ENCODE assay signal across 26 cellular contexts in genomic region chr19:33339750-33340029, GRCh38. TPM values are rescaled to one million over a fixed set of nuclear protein-coding genes. Genes with fewer than 3 reads are reported as not detected.
"Had no signal": no experiment of that assay in that cellular context is flagged by ENCODE, and none has a peak within 500 bp of the region (broad histone marks: within the 10 kb centered on the region; RNA-seq: fewer than 3 reads in every experiment).

No MANE protein-coding gene starts in this region.

- H3K9me3 ChIP-seq: esophagus muscularis mucosa, gastroesophageal sphincter, neutrophil, spleen, testis, tibial nerve, upper lobe of right lung, vagina had no signal

- H3K27me3 ChIP-seq: gastroesophageal sphincter, testis, tibial nerve, upper lobe of right lung, vagina had no signal

- H3K27ac Mint-ChIP-seq: endodermal cell; immature natural killer cell; stimulated activated naive B cell treated with anti-CD40 and anti-IgM and Interleukin-4, amounts not matched to agents 10 μg/mL and 1 μg/mL and 100 μg/mL, for 72 hours; stimulated activated naive CD8-positive, alpha-beta T cell treated with anti-CD3 and anti-CD28 coated beads, Interleukin-15, amount 100 ng/mL, for 72 hours had no signal

- H3K4me1 ChIP-seq: spleen, testis, upper lobe of right lung, vagina had no signal

- H3K4me3 Mint-ChIP-seq: endodermal cell; immature natural killer cell; naive thymus-derived CD8-positive, alpha-beta T cell; stimulated activated naive B cell treated with anti-CD40 and anti-IgM and Interleukin-4, amounts not matched to agents 10 μg/mL and 1 μg/mL and 100 μg/mL, for 72 hours; stimulated activated naive CD8-positive, alpha-beta T cell treated with anti-CD3 and anti-CD28 coated beads, Interleukin-15, amount 100 ng/mL, for 72 hours had no signal

- H3K9me3 Mint-ChIP-seq: endodermal cell; immature natural killer cell; stimulated activated naive B cell treated with anti-CD40 and anti-IgM and Interleukin-4, amounts not matched to agents 10 μg/mL and 1 μg/mL and 100 μg/mL, for 72 hours; stimulated activated naive CD8-positive, alpha-beta T cell treated with anti-CD3 and anti-CD28 coated beads, Interleukin-15, amount 100 ng/mL, for 72 hours had no signal

- DNase-seq: effector CD4-positive, alpha-beta T cell; endodermal cell; glutamatergic neuron; immature natural killer cell; kidney; left cardiac atrium; left ventricle myocardium superior; mesendoderm; naive thymus-derived CD8-positive, alpha-beta T cell; posterior cingulate gyrus; spleen; stimulated activated CD4-positive, alpha-beta T cell treated with anti-CD3 and anti-CD28 coated beads, Interleukin-2, amount 100 ng/mL, for 24 hours; stimulated activated CD4-positive, alpha-beta T cell treated with anti-CD3 and anti-CD28 coated beads, Interleukin-4, amount 100 ng/mL, for 4 hours; stimulated activated naive B cell treated with anti-CD40 and anti-IgM and Interleukin-4, amounts not matched to agents 10 μg/mL and 1 μg/mL and 100 μg/mL, for 72 hours; stimulated activated naive CD8-positive, alpha-beta T cell treated with anti-CD3 and anti-CD28 coated beads, Interleukin-15, amount 100 ng/mL, for 72 hours; testis; upper lobe of right lung had no signal

- H3K27ac ChIP-seq: coronary artery, esophagus muscularis mucosa, gastroesophageal sphincter, neutrophil, spleen, testis, tibial nerve, upper lobe of right lung, vagina had no signal

- H3K36me3 Mint-ChIP-seq: immature natural killer cell; naive thymus-derived CD8-positive, alpha-beta T cell; stimulated activated naive B cell treated with anti-CD40 and anti-IgM and Interleukin-4, amounts not matched to agents 10 μg/mL and 1 μg/mL and 100 μg/mL, for 72 hours had no signal

- H3K36me3 ChIP-seq: esophagus muscularis mucosa, gastroesophageal sphincter, neutrophil, spleen, tibial nerve, upper lobe of right lung, vagina had no signal

- H3K4me1 Mint-ChIP-seq: endodermal cell; immature natural killer cell; stimulated activated naive B cell treated with anti-CD40 and anti-IgM and Interleukin-4, amounts not matched to agents 10 μg/mL and 1 μg/mL and 100 μg/mL, for 72 hours; stimulated activated naive CD8-positive, alpha-beta T cell treated with anti-CD3 and anti-CD28 coated beads, Interleukin-15, amount 100 ng/mL, for 72 hours had no signal

- ATAC-seq: gastroesophageal sphincter; left cardiac atrium; left ventricle myocardium superior; naive thymus-derived CD8-positive, alpha-beta T cell; sciatic nerve; stimulated activated naive B cell treated with anti-CD40 and anti-IgM and Interleukin-4, amounts not matched to agents 10 μg/mL and 1 μg/mL and 100 μg/mL, for 72 hours; stimulated activated naive CD8-positive, alpha-beta T cell treated with anti-CD3 and anti-CD28 coated beads, Interleukin-15, amount 100 ng/mL, for 72 hours; upper lobe of right lung had no signal

- H3K4me3 ChIP-seq: coronary artery, esophagus muscularis mucosa, gastroesophageal sphincter, lung, spleen, testis, tibial nerve, upper lobe of right lung, vagina had no signal

RNA-seq across cellular contexts. Expression of gene CEBPA, which starts 37.4 kb away (rescaled TPM):
- total RNA-seq: endothelial cell of umbilical vein had no signal
